Comparison of ENCODE assay signal across 23 cellular contexts in the genomic region with DNA sequence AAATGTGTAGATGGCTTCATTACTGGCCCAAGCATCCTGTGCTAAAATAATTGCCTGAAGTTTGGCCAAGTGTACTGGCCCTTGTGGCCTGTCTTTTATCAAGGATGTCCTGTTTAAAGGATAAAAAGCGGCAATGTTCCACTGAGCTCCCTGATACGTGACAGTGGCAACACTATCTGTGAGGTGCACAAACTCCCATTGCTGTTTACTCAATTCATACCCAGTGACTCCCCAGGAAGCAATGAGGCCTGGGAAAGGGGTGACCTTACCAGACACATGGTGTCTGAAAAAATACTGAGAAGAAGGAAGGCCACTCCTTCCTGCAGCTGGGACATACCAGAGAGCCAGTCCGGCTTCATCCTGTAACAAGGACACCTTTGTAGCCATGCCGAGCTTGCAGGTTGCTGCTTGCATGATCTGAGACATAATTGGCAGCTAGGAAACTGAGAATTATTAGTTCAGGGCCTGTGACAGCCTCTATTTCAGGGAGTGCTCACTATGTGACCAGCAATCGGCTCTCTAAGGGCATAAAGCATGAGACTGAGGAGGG.
"Had no signal": no experiment of that assay in that cellular context is flagged by ENCODE, and none has a peak within 500 bp of the region (broad histone marks: within the 10 kb centered on the region; RNA-seq: fewer than 3 reads in every experiment).

No MANE protein-coding gene starts in this region.

- DNase-seq: IMR-90, Karpas-422, KG1, MG63, NCI-H1092 treated with DMSO at 0.1 percent for 48 hours, NCI-H1436, NCI-H187, NCI-H2029, NCI-H2081 treated with DMSO at 0.1 percent for 48 hours, NCI-H2171, NCI-H226, NCI-H446, NCI-H510A, NCI-H524 treated with DMSO at 0.1 percent for 48 hours, NCI-H69, NCI-H774, Right ventricle myocardium superior, RPMI8226, SIG-M5, SK-N-SH, SW 1271 had no signal

- H3K4me2 ChIP-seq: SK-N-SH had no signal

- H3K4me3 ChIP-seq: MG63, SJSA1 had no signal

- H3K9me2 ChIP-seq: SK-N-SH had no signal

- H3K9ac ChIP-seq: SK-N-SH had no signal

- H3K27ac ChIP-seq: SJSA1 had no signal

- H3K9me3 ChIP-seq: MG63, SK-N-SH had no signal

- H3K27me3 ChIP-seq: MG63, SJSA1 had no signal

- FAIRE-seq: RCC 7860 had no signal

- H3K4me1 ChIP-seq: SJSA1 had no signal

- H3K36me3 ChIP-seq: MG63, SJSA1 had no signal
